1 cellular context compared by ENCODE assay signal in genomic region chr12:54014315-54015209, GRCh38.
TF ChIP-seq lines count a peak whose summit lies in the region.

No MANE protein-coding gene starts in this region.

TF ChIP-seq in GM12878, 131 proteins besides CTCF, POLR2A, EP300 and RAD21:
- TF ChIP-seq EZH2 (IDR thresholded peaks at IDR 0.05; ENCODE audit: borderline replicate concordance, control insufficient read depth, low read depth, low read length): peak; percentile 85; the same call in 1 of the 2 replicates
- no peak for TF ChIP-seq E2F8 (IDR thresholded peaks at IDR 0.05; ENCODE audit: low read depth, partially characterized antibody)
- TF ChIP-seq DPF2 (IDR thresholded peaks at IDR 0.05): no peak
- no peak for TF ChIP-seq IKZF2 (IDR thresholded peaks at IDR 0.05)
- TF ChIP-seq BMI1 (IDR thresholded peaks at IDR 0.05; ENCODE audit: borderline replicate concordance): peak; percentile 88
- no peak for TF ChIP-seq TAF1 (IDR thresholded peaks at IDR 0.05; ENCODE audit: borderline replicate concordance, low read depth, low read length)
- no peak for TF ChIP-seq MAX (IDR thresholded peaks at IDR 0.05; ENCODE audit: low read depth, low read length)
- peak; percentile 12 for TF ChIP-seq SUZ12 (IDR thresholded peaks at IDR 0.05; ENCODE audit: unreplicated experiment)
- no peak for TF ChIP-seq FOXK2 (IDR thresholded peaks at IDR 0.05)
- no peak for TF ChIP-seq IKZF1 (conservative IDR thresholded peaks at IDR 0.05)
TF ChIP-seq in GM12878: peak in this region for 3.
